ENCODE assay signal across 23 cellular contexts in genomic region chr6:37426058-37426944, GRCh38. TPM values are rescaled to one million over a fixed set of nuclear protein-coding genes. Genes with fewer than 3 reads are reported as not detected.
DNase-seq lines count a peak whose midpoint lies in the region; ATAC-seq, FAIRE-seq and TF ChIP-seq lines count a peak whose summit lies in the region.
"Had no signal": no experiment of that assay in that cellular context is flagged by ENCODE, and none has a peak within 500 bp of the region (broad histone marks: within the 10 kb centered on the region; RNA-seq: fewer than 3 reads in every experiment).

No MANE protein-coding gene starts in this region.

- no peaks in the 10 kb centered on the region for H3K27me3 ChIP-seq in PC-3 (ENCODE audit: low read length)
- H3K27me3 ChIP-seq in H1 (replicated peaks in 1 of 4; ENCODE audit: control insufficient read depth in 3 of 4, extremely low read depth in 1 of 4, insufficient read depth in 3 of 4, low read length in 3 of 4): no peaks in the 10 kb centered on the region; a peak in 1 of 7 replicates
- H3K27me3 ChIP-seq in right cardiac atrium (ENCODE audit: control insufficient read depth, insufficient read depth): no peaks in the 10 kb centered on the region
- H3K27me3 ChIP-seq: BLaER1 had no signal

- H3K4me3 ChIP-seq in HEK293 (ENCODE audit: low read depth, low read length) (no peak overlapping the region), PC-3 (ENCODE audit: low read length) (no peak overlapping the region), H1 (ENCODE audit: extremely low read depth in 1 of 4, insufficient read depth in 2 of 4, low read depth in 3 of 4, low read length in 4 of 4) (no peak overlapping the region), right cardiac atrium (ENCODE audit: low read length) (no peak overlapping the region)
- H3K4me3 ChIP-seq: BLaER1, GM12878, GM23248 had no signal

- no peak overlapping the region for H3K14ac ChIP-seq in H1 (ENCODE audit: insufficient read length)

- no peaks in the 10 kb centered on the region for H3K9me3 Mint-ChIP-seq in activated naive CD4-positive, alpha-beta T cell treated with anti-CD3 and anti-CD28 coated beads, Interleukin-2, amount 50 U/mL, for 24 hours
- H3K9me3 Mint-ChIP-seq: CD8-positive, alpha-beta T cell; HFFc6 had no signal

- H2BK5ac ChIP-seq in H1 (ENCODE audit: low read depth, low read length): no peak overlapping the region

- H3K27ac Mint-ChIP-seq in activated naive CD4-positive, alpha-beta T cell treated with anti-CD3 and anti-CD28 coated beads, Interleukin-2, amount 50 U/mL, for 24 hours: peak overlapping the region; percentile 63
- H3K27ac Mint-ChIP-seq: B cell; CD4-positive, CD25-positive, alpha-beta regulatory T cell; CD8-positive, alpha-beta T cell; H9; HFFc6 had no signal

- ATAC-seq in PC-3: no peak
- no peak for ATAC-seq in right cardiac atrium
- ATAC-seq: CD8-positive, alpha-beta T cell; GM12878; HCT116 had no signal

- no peak overlapping the region for H2BK15ac ChIP-seq in H1 (ENCODE audit: low read length)

- POLR2A ChIA-PET in HEK293 (lab: Yijun Ruan, JAX): no interaction called here
- POLR2A ChIA-PET in PC-3 (lab: Charles Lee; ENCODE audit: unreplicated experiment): interaction anchor here (0.6 kb wide), 1 partner anchor 12 kb away, joined by 3 read pairs; no protein-coding TSS in a partner anchor
- POLR2A ChIA-PET in H1 (lab: Charles Lee; ENCODE audit: partially characterized antibody): no interaction called here

- H3K9ac ChIP-seq in PC-3 (ENCODE audit: low read length): no peak overlapping the region
- H3K9ac ChIP-seq in H1 (replicated peaks in 1 of 4; ENCODE audit: extremely low read depth in 1 of 4, low read depth in 3 of 4, low read length in 3 of 4): no peak overlapping the region
- H3K9ac ChIP-seq: BLaER1, GM23248 had no signal

- peak overlapping the region; percentile 32; the same call in 1 of the 2 replicates for H2AFZ ChIP-seq in PC-3 (ENCODE audit: low read length)
- H2AFZ ChIP-seq in H1 (ENCODE audit: low read length): peak overlapping the region; percentile 29; the same call in 1 of the 2 replicates
- H2AFZ ChIP-seq: GM23248 had no signal

- TF ChIP-seq RAD21 in H1 (IDR thresholded peaks at IDR 0.05 in 1 of 2, conservative IDR thresholded peaks at IDR 0.05 in 1 of 2; ENCODE audit: low read depth in 2 of 2, low read length in 2 of 2): no peak

- H3K23ac ChIP-seq in H1 (ENCODE audit: insufficient read length): no peak overlapping the region

- H4K8ac ChIP-seq in H1 (ENCODE audit: extremely low read depth, insufficient read depth, low read length): no peak overlapping the region

- H2BK20ac ChIP-seq in H1 (ENCODE audit: low read length): no peak overlapping the region

- no peak overlapping the region for H3K56ac ChIP-seq in H1 (replicated peaks; ENCODE audit: insufficient read length, low read depth, low read length)

- H3K18ac ChIP-seq in H1 (ENCODE audit: extremely low read depth, low read length): no peak overlapping the region

- no peak for TF ChIP-seq POLR2A in H1 (IDR thresholded peaks at IDR 0.05; ENCODE audit: control extremely low read depth in 1 of 2, low read depth in 2 of 2, low read length in 2 of 2)

- H3K9me2 ChIP-seq in PC-3 (replicated peaks; ENCODE audit: low read length): no peaks in the 10 kb centered on the region

- no peak overlapping the region for H3K27ac ChIP-seq in HEK293 (ENCODE audit: extremely low read depth, low read depth, low read length)
- H3K27ac ChIP-seq in PC-3 (ENCODE audit: low read length): no peak overlapping the region
- H3K27ac ChIP-seq in H1 (ENCODE audit: low read depth, low read length): no peak overlapping the region
- H3K27ac ChIP-seq in right cardiac atrium (ENCODE audit: low read length): no peak overlapping the region
- H3K27ac ChIP-seq: BLaER1, C4-2B, GM23248 had no signal

- H3K27me3 Mint-ChIP-seq in activated naive CD4-positive, alpha-beta T cell treated with anti-CD3 and anti-CD28 coated beads, Interleukin-2, amount 50 U/mL, for 24 hours: no peaks in the 10 kb centered on the region

- TF ChIP-seq CTCF in HEK293 (tag by site-specific recombination; IDR thresholded peaks at IDR 0.05): no peak
- TF ChIP-seq CTCF in PC-3 (conservative IDR thresholded peaks at IDR 0.05; ENCODE audit: low read depth, low read length): no peak
- no peak for TF ChIP-seq CTCF in H1 (IDR thresholded peaks at IDR 0.05; ENCODE audit: control extremely low read depth in 1 of 3, insufficient read depth in 1 of 3, low read depth in 1 of 3, low read length in 3 of 3)

- H4K91ac ChIP-seq in H1 (replicated peaks; ENCODE audit: insufficient read length, low read length): no peak overlapping the region

- no peaks in the 10 kb centered on the region for H4K20me1 ChIP-seq in PC-3 (ENCODE audit: low read length)
- no peaks in the 10 kb centered on the region for H4K20me1 ChIP-seq in H1 (replicated peaks in 1 of 2; ENCODE audit: control insufficient read depth in 1 of 2, insufficient read depth in 2 of 2, low read length in 2 of 2)
- H4K20me1 ChIP-seq: BLaER1 had no signal

- H3K4me1 Mint-ChIP-seq in activated naive CD4-positive, alpha-beta T cell treated with anti-CD3 and anti-CD28 coated beads, Interleukin-2, amount 50 U/mL, for 24 hours: no peaks in the 10 kb centered on the region
- H3K4me1 Mint-ChIP-seq: B cell had no signal

- intact Hi-C loops in PC-3 (cut with micrococcal nuclease): no loop called here
- intact Hi-C loops in right cardiac atrium (cut with DNase I): no loop called here

- 86% methylated on average over 4 of the region's 4 CpGs; no CpG with 5 or more reads in 1 of the 2 experiments for WGBS in H1 (ENCODE audit: extremely low coverage in 1 of 2, insufficient coverage in 1 of 2, insufficient read length in 1 of 2, insufficient replicate concordance in 2 of 2, low coverage in 1 of 2, low lambda C conversion rate in 2 of 2, missing lambda C conversion rate in 1 of 2), 2 experiments
- WGBS in right cardiac atrium: 83% methylated on average over 4 of the region's 4 CpGs

- FAIRE-seq in H1 (lab: Jason Lieb, UNC): no peak
- FAIRE-seq: GM12878, GM19239 had no signal

- H4K5ac ChIP-seq in H1 (ENCODE audit: insufficient read length, low read depth, low read length): no peak overlapping the region

- H3K23me2 ChIP-seq in H1 (ENCODE audit: low read depth, low read length): no peaks in the 10 kb centered on the region

- CTCF ChIA-PET in HEK293 (lab: Yijun Ruan, JAX): interaction anchor here (0.7 to 0.9 kb wide), 3 partner anchors 45 to 824 kb away, joined by 3 read pairs; no protein-coding TSS in a partner anchor
- CTCF ChIA-PET in PC-3 (lab: Charles Lee): no interaction called here
- CTCF ChIA-PET in H1 (lab: Charles Lee; ENCODE audit: partially characterized antibody): interaction anchor here (0.9 kb wide), 1 partner anchor 266 kb away, joined by 3 read pairs; no protein-coding TSS in a partner anchor

- no peak overlapping the region for H2BK120ac ChIP-seq in H1 (replicated peaks; ENCODE audit: low read depth, low read length)

- BruUV-seq in PC-3 (replicated peaks; lab: Mats Ljungman, UMichigan): no TSS peak

- H2AK5ac ChIP-seq in H1 (ENCODE audit: low read depth, low read length): no peak overlapping the region

- no peaks in the 10 kb centered on the region for H3K9me3 ChIP-seq in HEK293 (ENCODE audit: control insufficient read depth, insufficient read depth, low read depth, low read length)
- no peaks in the 10 kb centered on the region for H3K9me3 ChIP-seq in PC-3 (ENCODE audit: low read length)
- 0 out of 4 replicates have a peak, but pooled peaks cover 0 to 3% of the 10 kb centered on the region in 2 experiments for H3K9me3 ChIP-seq in H1 (ENCODE audit: insufficient read depth in 2 of 2, low read depth in 1 of 2, low read length in 1 of 2)
- H3K9me3 ChIP-seq in right cardiac atrium (ENCODE audit: control insufficient read depth, low read length): no peaks in the 10 kb centered on the region
- H3K9me3 ChIP-seq: Caco-2 had no signal

- H2BK12ac ChIP-seq in H1 (ENCODE audit: low read depth, low read length): no peak overlapping the region

- TF ChIP-seq EP300 in H1 (IDR thresholded peaks at IDR 0.05; ENCODE audit: borderline replicate concordance in 1 of 2, low read depth in 2 of 2, low read length in 2 of 2): no peak

- H3K36me3 Mint-ChIP-seq in activated naive CD4-positive, alpha-beta T cell treated with anti-CD3 and anti-CD28 coated beads, Interleukin-2, amount 50 U/mL, for 24 hours: peaks cover 3% of the 10 kb centered on the region
- H3K36me3 Mint-ChIP-seq: CD4-positive, CD25-positive, alpha-beta regulatory T cell; CD8-positive, alpha-beta T cell had no signal

- no peaks in the 10 kb centered on the region for H3K79me2 ChIP-seq in PC-3 (ENCODE audit: low read length)
- H3K79me2 ChIP-seq in H1 (ENCODE audit: control insufficient read depth in 1 of 2, insufficient read depth in 2 of 2, low read length in 2 of 2): no peaks in the 10 kb centered on the region

- H3K4me1 ChIP-seq in HEK293 (ENCODE audit: control insufficient read depth, insufficient read depth, low read length) (no peaks in the 10 kb centered on the region), PC-3 (ENCODE audit: insufficient read depth, low read length) (no peaks in the 10 kb centered on the region), H1 (replicated peaks in 1 of 4; ENCODE audit: control insufficient read depth in 3 of 4, insufficient read depth in 4 of 4, low read length in 3 of 4) (no peaks in the 10 kb centered on the region), right cardiac atrium (ENCODE audit: control insufficient read depth, insufficient read depth, low read length) (no peaks in the 10 kb centered on the region)

- no peaks in the 10 kb centered on the region for H3F3A ChIP-seq in PC-3 (ENCODE audit: low read length, unreplicated experiment)

- H3K79me1 ChIP-seq in H1 (ENCODE audit: low read depth, low read length): no peaks in the 10 kb centered on the region

- H3K4me2 ChIP-seq in PC-3 (ENCODE audit: low read length): no peak overlapping the region
- no peak overlapping the region for H3K4me2 ChIP-seq in H1 (ENCODE audit: insufficient read depth in 1 of 2, low read depth in 2 of 2, low read length in 2 of 2)
- H3K4me2 ChIP-seq: BLaER1 had no signal

- H3K4ac ChIP-seq in H1 (replicated peaks; ENCODE audit: insufficient read length, low read depth, low read length): no peak overlapping the region

- no peaks in the 10 kb centered on the region for H3K36me3 ChIP-seq in HEK293 (ENCODE audit: control insufficient read depth in 2 of 2, insufficient read depth in 1 of 2, low read length in 2 of 2)
- H3K36me3 ChIP-seq in PC-3 (ENCODE audit: low read depth, low read length): no peaks in the 10 kb centered on the region
- H3K36me3 ChIP-seq in H1 (ENCODE audit: control insufficient read depth in 2 of 4, insufficient read depth in 4 of 4, low read length in 3 of 4): no peaks in the 10 kb centered on the region
- H3K36me3 ChIP-seq: BLaER1 had no signal

- DNase-seq in activated naive CD4-positive, alpha-beta T cell treated with Interleukin-2 at 50 U/mL for 16 hours: no peak
- DNase-seq in PC-3 (no peak), H1 (ENCODE audit: low read depth in 1 of 2, low spot score in 2 of 2) (no peak), pons (ENCODE audit: low spot score) (no peak), HUDEP-2 (lab: John Stamatoyannopoulos, UW; ENCODE audit: unreplicated experiment in 76 of 76) (no peak), right cardiac atrium (no peak)
- DNase-seq: Caco-2; CD4-positive, CD25-positive, alpha-beta regulatory T cell; CD8-positive, alpha-beta T cell; DMS153; DND-41; GDM1; GM23248; H9; HFFc6 had no signal

- H3K4me3 Mint-ChIP-seq in activated naive CD4-positive, alpha-beta T cell treated with anti-CD3 and anti-CD28 coated beads, Interleukin-2, amount 50 U/mL, for 24 hours: no peak overlapping the region
- H3K4me3 Mint-ChIP-seq: B cell; CD4-positive, CD25-positive, alpha-beta regulatory T cell; CD8-positive, alpha-beta T cell; H9; HFFc6 had no signal

RNA-seq across cellular contexts. Expression of gene CMTR1, which starts 6.7 kb away (rescaled TPM):
- 36.4 and 41.9 TPM in 2 replicates for total RNA-seq in PC-3 (2014; rRNA removed)
- 33.1 and 34.3 TPM in 2 replicates for total RNA-seq in H1 (2021; fragmentation: NEBNext Ultra II Directional; extraction: Animal tissue kit (Norgen Biotek cat#: 25700))
- 15.2 and 16.8 TPM in 2 replicates for polyA plus RNA-seq in H1 (2011; rRNA removed)
- 24.2 TPM for polyA plus RNA-seq in H1 (2011; cell fraction: cytosol; rRNA removed)
- 54.7 TPM for polyA plus RNA-seq in H1 (2011; cell fraction: nucleus; rRNA removed)
- polyA plus RNA-seq in H1 (2012, experiment 1 of 2): 30.4 to 36.2 TPM (median 33.2 TPM) in 4 replicates
- polyA plus RNA-seq in H1 (2012, experiment 2 of 2): 16.5 TPM
- polyA plus RNA-seq in H1 (2013, experiment 1 of 2): 24.0 TPM
- 23.4 TPM for polyA plus RNA-seq in H1 (2013, experiment 2 of 2)
- 20.4 and 21.6 TPM in 2 replicates for polyA minus RNA-seq in H1 (2011; rRNA and poly(A)+ RNA removed)
- 12.1 TPM for polyA minus RNA-seq in H1 (2011; cell fraction: cytosol; rRNA and poly(A)+ RNA removed)
- polyA minus RNA-seq in H1 (2011; cell fraction: nucleus; rRNA and poly(A)+ RNA removed): 25.3 TPM
- 10 to 100 TPM; 32.5 to 46.9 (median 37.9) TPM for total RNA-seq in right cardiac atrium
- 24.3 TPM for polyA plus RNA-seq in right cardiac atrium
